ENCODE assay signal across 9 cellular contexts in genomic region chr11:79440451-79441158, GRCh38. TPM values are rescaled to one million over a fixed set of nuclear protein-coding genes. Genes with fewer than 3 reads are reported as not detected.
DNase-seq lines count a peak whose midpoint lies in the region; ATAC-seq, FAIRE-seq and TF ChIP-seq lines count a peak whose summit lies in the region.
"Had no signal": no experiment of that assay in that cellular context is flagged by ENCODE, and none has a peak within 500 bp of the region (broad histone marks: within the 10 kb centered on the region; RNA-seq: fewer than 3 reads in every experiment).

Gene TENM4, minus strand, starts transcription at chr11:79441030. Its CDS starts 371,086 bp downstream, at chr11:79069944.

- H3K4me3 ChIP-seq in kidney (ENCODE audit: low read length in 2 of 2), result peak within 1 kb of the TSS; percentile 32 to 58
- peak within 1 kb of the TSS; percentile 49 to 65 (median 54) for H3K4me3 ChIP-seq in skin epidermis

- peaks cover 0 to 3% of the 10 kb centered on the region in 2 donors for H3K9me3 ChIP-seq in kidney (ENCODE audit: control insufficient read depth in 1 of 2, low read length in 2 of 2)

- peaks cover 4 to 20% of the 10 kb centered on the region in 2 donors for H3K4me1 ChIP-seq in kidney (ENCODE audit: control insufficient read depth in 1 of 2, insufficient read depth in 1 of 2, low read depth in 1 of 2, low read length in 2 of 2)

- intact Hi-C loops in kidney (cut with DNase I), result no loop called here

- no peak for FAIRE-seq in kidney (lab: Jason Lieb, UNC)
- FAIRE-seq: TTC549 had no signal

- DNase-seq in DMS153 treated with DMSO at 0.1 percent for 48 hours (lab: John Stamatoyannopoulos, UW; ENCODE audit: unreplicated experiment) (peak; percentile 35), H4 (ENCODE audit: low spot score) (peak; percentile 37), NCI-H524 treated with DMSO at 0.1 percent for 48 hours (lab: John Stamatoyannopoulos, UW) (peak; percentile 34), caudate nucleus (lab: John Stamatoyannopoulos, UW) (peak in 55 of 61 donors; percentile 20 to 93 (median 68)), kidney (peak; percentile 83), NCI-H1436 (lab: John Stamatoyannopoulos, UW) (no peak)

- H3K36me3 ChIP-seq in kidney (ENCODE audit: control insufficient read depth in 1 of 2, insufficient read depth in 2 of 2, low read length in 2 of 2), result no peaks in the 10 kb centered on the region

- ATAC-seq in GM19452 (IDR thresholded peaks at IDR 0.05; ENCODE audit: unreplicated experiment), result no peak

- H3K27ac ChIP-seq in caudate nucleus (ENCODE audit: low read depth, low read length) (peak within 1 kb of the TSS; percentile 86), kidney (ENCODE audit: low read depth in 2 of 2, low read length in 2 of 2) (no peak within 1 kb of the TSS), skin epidermis (peak within 1 kb of the TSS in 20 of 21 experiments; percentile 60 to 88 (median 72))

- TF ChIP-seq CTCF in kidney (IDR thresholded peaks at IDR 0.05; ENCODE audit: borderline replicate concordance, extremely low read depth, insufficient read depth), result no peak

- no peak within 1 kb of the TSS for H3K9ac ChIP-seq in kidney (ENCODE audit: low read length in 2 of 2)

RNA-seq across cellular contexts. Expression of gene TENM4, which starts in this region (rescaled TPM):
- total RNA-seq in H4 (2014; rRNA removed; shearing (Covaris generic)), result 0.31 and 0.82 TPM in 2 replicates
- total RNA-seq in kidney, result 31.0 TPM
- polyA plus RNA-seq in kidney (ENCODE audit: insufficient read depth, low read depth, low replicate concordance), result 0.34 TPM

Comparison
In these comparisons a context has a peak if more than half of its experiments do, and no peak if none do; other contexts are left out.
1. RNA of gene TENM4 (total RNA-seq): 31.0 TPM in kidney (single experiment); 0.31 to 0.82 TPM in H4; every median in the first group is over 10 times any median in the second.
2. Peak in DNase-seq in H4; RNA of the gene not detected or under 1 TPM.
3. H3K27ac ChIP-seq: peak in caudate nucleus (single experiment) and skin epidermis (20 of 21); none in kidney (0 of 2).